In the genomic region with DNA sequence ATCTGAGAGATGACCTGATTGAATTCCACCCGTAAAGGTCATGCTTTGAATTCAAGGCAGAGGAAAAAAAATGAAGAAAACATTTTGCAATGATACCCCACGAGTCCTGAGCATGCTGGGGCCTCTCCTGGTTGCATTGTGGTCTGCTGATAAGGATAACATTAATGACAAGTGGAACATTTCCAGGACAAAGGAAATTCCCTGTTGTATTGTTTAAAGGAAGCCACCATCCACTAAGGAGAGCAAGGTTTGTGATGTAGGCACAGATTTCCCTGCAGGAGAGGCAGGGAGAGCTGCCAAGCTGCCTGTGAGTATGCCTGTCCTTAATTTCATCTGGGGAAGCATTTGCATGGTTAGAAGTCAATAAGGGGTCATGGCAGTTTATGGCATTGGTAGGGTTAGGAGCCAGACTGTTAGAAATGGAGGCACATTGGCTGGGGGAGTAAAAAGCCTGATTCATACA, we compare ENCODE assay signal across 7 cellular contexts. TPM values are rescaled to one million over a fixed set of nuclear protein-coding genes. Genes with fewer than 3 reads are reported as not detected.
DNase-seq lines count a peak whose midpoint lies in the region; ATAC-seq and TF ChIP-seq lines count a peak whose summit lies in the region.

No MANE protein-coding gene starts in this region.

- no peaks in the 10 kb centered on the region for H3K9me3 ChIP-seq in heart right ventricle

- peak; percentile 23 for DNase-seq in HCEC 1CT
- DNase-seq in T1000 (lab: John Stamatoyannopoulos, UW), result peak; percentile 16
- peak in 1 of 2 donors; percentile 35 for DNase-seq in heart right ventricle
- DNase-seq in stimulated activated naive B cell treated with anti-CD40 and anti-IgM and Interleukin-4, amounts not matched to agents 10 μg/mL and 1 μg/mL and 100 μg/mL, for 72 hours, result no peak
- DNase-seq in OCI-M2 (lab: John Stamatoyannopoulos, UW; ENCODE audit: unreplicated experiment), result no peak
- DNase-seq in cerebellar cortex (ENCODE audit: low spot score), result no peak

- H3K4me3 ChIP-seq in heart right ventricle, result no peak overlapping the region

- peaks cover 4 to 18% of the 10 kb centered on the region in 2 donors for H3K36me3 Mint-ChIP-seq in stimulated activated naive B cell treated with anti-CD40 and anti-IgM and Interleukin-4, amounts not matched to agents 10 μg/mL and 1 μg/mL and 100 μg/mL, for 72 hours

- WGBS in heart right ventricle, 2 donors, result 16 to 32% methylated on average over 2 of the region's 2 CpGs

- intact Hi-C loops in heart right ventricle (cut with DNase I), result no loop called here

- H3K4me3 Mint-ChIP-seq in stimulated activated naive B cell treated with anti-CD40 and anti-IgM and Interleukin-4, amounts not matched to agents 10 μg/mL and 1 μg/mL and 100 μg/mL, for 72 hours, result peak overlapping the region; percentile 72 to 79

- H3K4me1 ChIP-seq in heart right ventricle, result peaks cover 16 to 100% (median 89%) of the 10 kb centered on the region in 9 donors

- peaks cover 0 to 6% (median 0%) of the 10 kb centered on the region in 9 donors for H3K36me3 ChIP-seq in heart right ventricle

- H3K27ac Mint-ChIP-seq in stimulated activated naive B cell treated with anti-CD40 and anti-IgM and Interleukin-4, amounts not matched to agents 10 μg/mL and 1 μg/mL and 100 μg/mL, for 72 hours, result peak overlapping the region; percentile 96

- H3K27me3 ChIP-seq in heart right ventricle, result no peaks in the 10 kb centered on the region

- peak; percentile 53 to 86 (median 79) for ATAC-seq in heart right ventricle
- ATAC-seq in stimulated activated naive B cell treated with anti-CD40 and anti-IgM and Interleukin-4, amounts not matched to agents 10 μg/mL and 1 μg/mL and 100 μg/mL, for 72 hours (replicated peaks), result no peak
- no peak for ATAC-seq in HG03175 (IDR thresholded peaks at IDR 0.05; ENCODE audit: unreplicated experiment)

- H3K27ac ChIP-seq in heart right ventricle, result peak overlapping the region in 9 of 10 donors; percentile 65 to 93 (median 82)

- no peak for TF ChIP-seq CTCF in heart right ventricle (IDR thresholded peaks at IDR 0.05)

- H3K9me3 Mint-ChIP-seq in stimulated activated naive B cell treated with anti-CD40 and anti-IgM and Interleukin-4, amounts not matched to agents 10 μg/mL and 1 μg/mL and 100 μg/mL, for 72 hours, result peaks cover 4 to 7% of the 10 kb centered on the region in 2 donors

- H3K27me3 Mint-ChIP-seq in stimulated activated naive B cell treated with anti-CD40 and anti-IgM and Interleukin-4, amounts not matched to agents 10 μg/mL and 1 μg/mL and 100 μg/mL, for 72 hours, result no peaks in the 10 kb centered on the region

- peaks cover 74 to 89% of the 10 kb centered on the region in 2 donors for H3K4me1 Mint-ChIP-seq in stimulated activated naive B cell treated with anti-CD40 and anti-IgM and Interleukin-4, amounts not matched to agents 10 μg/mL and 1 μg/mL and 100 μg/mL, for 72 hours

RNA-seq across cellular contexts. Expression of a gene that starts 21.9 kb away (rescaled TPM):
- total RNA-seq in heart right ventricle, result 10 to 100 TPM; 11.7 to 33.3 (median 17.2) TPM
- 10 to 100 TPM; 11.4 to 12.1 TPM for polyA plus RNA-seq in heart right ventricle

Comparison
In these comparisons a context has a peak if more than half of its experiments do, and no peak if none do; other contexts are left out.
1. DNase-seq: peak in HCEC 1CT (single experiment) and T1000 (single experiment); none in stimulated activated naive B cell treated with anti-CD40 and anti-IgM and Interleukin-4, amounts not matched to agents 10 μg/mL and 1 μg/mL and 100 μg/mL, for 72 hours (single experiment), OCI-M2 (single experiment) and cerebellar cortex (single experiment).
2. ATAC-seq: peak in heart right ventricle (8 of 8); none in stimulated activated naive B cell treated with anti-CD40 and anti-IgM and Interleukin-4, amounts not matched to agents 10 μg/mL and 1 μg/mL and 100 μg/mL, for 72 hours (0 of 2) and HG03175 (single experiment).